Comparison of ENCODE assay signal across 9 cellular contexts in the genomic region with DNA sequence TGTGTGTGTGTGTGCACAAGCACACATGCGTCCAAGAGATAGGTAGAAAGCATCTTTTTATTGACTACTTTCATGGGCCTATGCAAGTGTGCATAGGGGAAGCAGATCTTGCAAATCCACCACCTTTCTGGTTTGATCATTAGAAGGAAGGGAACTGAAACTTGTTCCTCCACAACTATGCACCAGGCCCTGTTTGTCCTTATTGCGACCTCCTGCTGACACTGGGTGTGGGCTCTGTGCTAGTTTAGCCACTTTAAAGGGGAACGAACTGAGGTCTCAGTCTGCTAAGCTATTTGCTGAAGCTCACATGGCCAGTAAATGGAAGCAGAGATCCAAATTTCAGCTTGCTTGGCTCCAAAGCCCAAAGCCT. TPM values are rescaled to one million over a fixed set of nuclear protein-coding genes. Genes with fewer than 3 reads are reported as not detected.
DNase-seq lines count a peak whose midpoint lies in the region; ATAC-seq and TF ChIP-seq lines count a peak whose summit lies in the region.
"Had no signal": no experiment of that assay in that cellular context is flagged by ENCODE, and none has a peak within 500 bp of the region (broad histone marks: within the 10 kb centered on the region; RNA-seq: fewer than 3 reads in every experiment).

No MANE protein-coding gene starts in this region.

- H3K9ac ChIP-seq in OCI-LY1 (ENCODE audit: low read length) (peak overlapping the region; percentile 28; the same call in 1 of the 2 replicates), smooth muscle cell (ENCODE audit: low read depth) (no peak overlapping the region)

- H3K27me3 ChIP-seq in OCI-LY1 (ENCODE audit: insufficient read depth, low read length) (no peaks in the 10 kb centered on the region), smooth muscle cell (ENCODE audit: low read depth) (no peaks in the 10 kb centered on the region)

- H3K4me3 ChIP-seq in OCI-LY1 (ENCODE audit: low read depth, low read length, poor library complexity, severe bottlenecking): peak overlapping the region; percentile 24
- H3K4me3 ChIP-seq in smooth muscle cell: no peak overlapping the region
- H3K4me3 ChIP-seq: esophagus muscularis mucosa had no signal

- no peaks in the 10 kb centered on the region for H3K9me3 ChIP-seq in OCI-LY1 (ENCODE audit: low read length)
- H3K9me3 ChIP-seq in smooth muscle cell (replicated peaks; ENCODE audit: low read depth): no peaks in the 10 kb centered on the region
- H3K9me3 ChIP-seq: esophagus muscularis mucosa had no signal

- H3K27ac ChIP-seq in OCI-LY1 (ENCODE audit: low read depth, low read length, poor library complexity, severe bottlenecking) (peak overlapping the region; percentile 89), smooth muscle cell (ENCODE audit: low read depth) (no peak overlapping the region)
- H3K27ac ChIP-seq: esophagus muscularis mucosa had no signal

- H3K9me2 ChIP-seq in OCI-LY1 (ENCODE audit: low read depth, low read length): no peaks in the 10 kb centered on the region

- DNase-seq in superior temporal gyrus (ENCODE audit: extremely low spot score): peak; percentile 17
- DNase-seq in smooth muscle cell (lab: John Stamatoyannopoulos, UW; ENCODE audit: unreplicated experiment): no peak
- DNase-seq in AG20443 (ENCODE audit: low spot score): no peak
- no peak for DNase-seq in T1000 (lab: John Stamatoyannopoulos, UW)
- no peak for DNase-seq in activated CD4-positive, alpha-beta T cell treated with anti-CD3 and anti-CD28 coated beads, Interleukin-2, amount 50 U/mL, for 1 hour

- no peaks in the 10 kb centered on the region for H3K36me3 ChIP-seq in OCI-LY1 (ENCODE audit: insufficient read depth, low read length)
- no peaks in the 10 kb centered on the region for H3K36me3 ChIP-seq in smooth muscle cell (ENCODE audit: low read depth)
- H3K36me3 ChIP-seq: esophagus muscularis mucosa had no signal

- no peaks in the 10 kb centered on the region for H4K20me1 ChIP-seq in OCI-LY1 (ENCODE audit: insufficient read depth, low read length)
- H4K20me1 ChIP-seq in smooth muscle cell (ENCODE audit: low read depth): no peaks in the 10 kb centered on the region

- TF ChIP-seq CTCF in OCI-LY1 (IDR thresholded peaks at IDR 0.05; ENCODE audit: low read length): no peak
- no peak for TF ChIP-seq CTCF in smooth muscle cell (IDR thresholded peaks at IDR 0.05; ENCODE audit: borderline replicate concordance, insufficient read depth, poor library complexity, severe bottlenecking)

- no peaks in the 10 kb centered on the region for H3F3A ChIP-seq in OCI-LY1 (ENCODE audit: insufficient read depth, low read length)
- peaks cover 19% of the 10 kb centered on the region for H3F3A ChIP-seq in smooth muscle cell (ENCODE audit: low read depth)

- H3K4me1 ChIP-seq in OCI-LY1 (ENCODE audit: insufficient read depth, low read length, severe bottlenecking) (peaks cover 46% of the 10 kb centered on the region), smooth muscle cell (ENCODE audit: low read depth) (peaks cover 7% of the 10 kb centered on the region)
- H3K4me1 ChIP-seq: esophagus muscularis mucosa had no signal

- H3K79me2 ChIP-seq in OCI-LY1 (ENCODE audit: insufficient read depth, low read length) (no peaks in the 10 kb centered on the region), smooth muscle cell (ENCODE audit: low read depth) (no peaks in the 10 kb centered on the region)

- no peak overlapping the region for H2AFZ ChIP-seq in OCI-LY1 (ENCODE audit: low read length)
- no peak overlapping the region for H2AFZ ChIP-seq in smooth muscle cell (ENCODE audit: low read depth)

- whole genome bisulfite sequencing in smooth muscle cell (ENCODE audit: low lambda C conversion rate): 67% methylated on average over 3 of the region's 3 CpGs

- ATAC-seq in GM19372 (IDR thresholded peaks at IDR 0.05; ENCODE audit: low read depth, unreplicated experiment) (peak; percentile 91), HG02973 (IDR thresholded peaks at IDR 0.05; ENCODE audit: unreplicated experiment) (peak; percentile 87)

- H3K4me2 ChIP-seq in OCI-LY1 (ENCODE audit: low read length): peak overlapping the region; percentile 53
- no peak overlapping the region for H3K4me2 ChIP-seq in smooth muscle cell

RNA-seq across cellular contexts. Expression of gene INSIG2, which starts 32.1 kb away (rescaled TPM):
- total RNA-seq in smooth muscle cell: 51.6 and 71.1 TPM in 2 replicates
- polyA plus RNA-seq in smooth muscle cell: 73.1 and 85.6 TPM in 2 replicates

RNA-seq across cellular contexts. Expression of gene CCDC93, which starts 42.3 kb away (rescaled TPM):
- 13.2 and 17.2 TPM in 2 replicates for total RNA-seq in smooth muscle cell
- 9.5 and 15.7 TPM in 2 replicates for polyA plus RNA-seq in smooth muscle cell
